In genomic region chr10:3654496-3654895, GRCh38 we compare ENCODE assay signal across 1 cellular context.
TF ChIP-seq lines count a peak whose summit lies in the region.

No MANE protein-coding gene starts in this region.

TF ChIP-seq in IMR-90, 13 proteins besides CTCF, POLR2A, EP300 and RAD21:
- TF ChIP-seq SMC3 (IDR thresholded peaks at IDR 0.05; ENCODE audit: low read depth, low read length) (no peak), RCOR1 (IDR thresholded peaks at IDR 0.05; ENCODE audit: insufficient replicate concordance, low read length) (no peak), CEBPB (IDR thresholded peaks at IDR 0.05; ENCODE audit: low read depth, low read length) (0 out of 2 replicates have a peak, but pooled peaks have one; percentile 17), ELK1 (IDR thresholded peaks at IDR 0.05; ENCODE audit: borderline replicate concordance, low read depth, low read length) (no peak)
